In the genomic region with DNA sequence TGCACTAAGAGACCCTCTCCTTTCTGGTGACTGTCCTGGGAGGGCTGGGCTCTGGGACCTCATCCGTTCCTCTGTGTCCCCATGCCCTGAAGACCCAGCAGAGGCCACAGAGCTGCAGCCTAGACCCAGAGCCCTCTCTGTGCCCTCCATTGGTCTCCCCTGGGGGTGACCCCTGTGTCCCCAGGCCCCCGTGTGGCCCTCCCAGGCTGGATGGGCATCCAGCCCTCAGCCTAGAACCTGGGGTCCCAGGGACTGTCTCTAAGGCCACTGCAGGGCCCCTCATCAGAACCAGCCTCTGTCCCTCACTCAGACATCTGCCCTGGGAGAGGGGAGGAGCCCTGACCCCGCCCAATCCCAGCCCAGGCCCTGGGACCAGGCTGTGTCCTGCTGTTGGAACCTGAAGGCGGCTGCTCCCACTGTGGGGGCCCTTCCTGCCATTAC, we compare ENCODE assay signal across 1 cellular context.
TF ChIP-seq lines count a peak whose summit lies in the region.

No MANE protein-coding gene starts in this region.

TF ChIP-seq in SK-N-SH treated with all-trans-retinoic acid at 6 μM for 48 hours, 23 proteins besides CTCF, POLR2A, EP300 and RAD21 (continued from another document):
- TF ChIP-seq, protein P1, sequence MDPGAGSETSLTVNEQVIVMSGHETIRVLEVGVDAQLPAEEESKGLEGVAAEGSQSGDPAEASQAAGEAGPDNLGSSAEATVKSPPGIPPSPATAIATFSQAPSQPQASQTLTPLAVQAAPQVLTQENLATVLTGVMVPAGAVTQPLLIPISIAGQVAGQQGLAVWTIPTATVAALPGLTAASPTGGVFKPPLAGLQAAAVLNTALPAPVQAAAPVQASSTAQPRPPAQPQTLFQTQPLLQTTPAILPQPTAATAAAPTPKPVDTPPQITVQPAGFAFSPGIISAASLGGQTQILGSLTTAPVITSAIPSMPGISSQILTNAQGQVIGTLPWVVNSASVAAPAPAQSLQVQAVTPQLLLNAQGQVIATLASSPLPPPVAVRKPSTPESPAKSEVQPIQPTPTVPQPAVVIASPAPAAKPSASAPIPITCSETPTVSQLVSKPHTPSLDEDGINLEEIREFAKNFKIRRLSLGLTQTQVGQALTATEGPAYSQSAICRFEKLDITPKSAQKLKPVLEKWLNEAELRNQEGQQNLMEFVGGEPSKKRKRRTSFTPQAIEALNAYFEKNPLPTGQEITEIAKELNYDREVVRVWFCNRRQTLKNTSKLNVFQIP (CRISPR knock-in tag; IDR thresholded peaks at IDR 0.05; ENCODE audit: borderline replicate concordance, low read depth), result no peak
- no peak for TF ChIP-seq GLIS3 (CRISPR knock-in tag; IDR thresholded peaks at IDR 0.05)
- no peak for TF ChIP-seq TCF4 (CRISPR knock-in tag; IDR thresholded peaks at IDR 0.05; ENCODE audit: borderline replicate concordance)
- TF ChIP-seq TOX (CRISPR knock-in tag; IDR thresholded peaks at IDR 0.05; ENCODE audit: borderline replicate concordance), result no peak
- no peak for TF ChIP-seq BACH2 (CRISPR knock-in tag; IDR thresholded peaks at IDR 0.05; ENCODE audit: borderline replicate concordance)
- TF ChIP-seq, protein P2, sequence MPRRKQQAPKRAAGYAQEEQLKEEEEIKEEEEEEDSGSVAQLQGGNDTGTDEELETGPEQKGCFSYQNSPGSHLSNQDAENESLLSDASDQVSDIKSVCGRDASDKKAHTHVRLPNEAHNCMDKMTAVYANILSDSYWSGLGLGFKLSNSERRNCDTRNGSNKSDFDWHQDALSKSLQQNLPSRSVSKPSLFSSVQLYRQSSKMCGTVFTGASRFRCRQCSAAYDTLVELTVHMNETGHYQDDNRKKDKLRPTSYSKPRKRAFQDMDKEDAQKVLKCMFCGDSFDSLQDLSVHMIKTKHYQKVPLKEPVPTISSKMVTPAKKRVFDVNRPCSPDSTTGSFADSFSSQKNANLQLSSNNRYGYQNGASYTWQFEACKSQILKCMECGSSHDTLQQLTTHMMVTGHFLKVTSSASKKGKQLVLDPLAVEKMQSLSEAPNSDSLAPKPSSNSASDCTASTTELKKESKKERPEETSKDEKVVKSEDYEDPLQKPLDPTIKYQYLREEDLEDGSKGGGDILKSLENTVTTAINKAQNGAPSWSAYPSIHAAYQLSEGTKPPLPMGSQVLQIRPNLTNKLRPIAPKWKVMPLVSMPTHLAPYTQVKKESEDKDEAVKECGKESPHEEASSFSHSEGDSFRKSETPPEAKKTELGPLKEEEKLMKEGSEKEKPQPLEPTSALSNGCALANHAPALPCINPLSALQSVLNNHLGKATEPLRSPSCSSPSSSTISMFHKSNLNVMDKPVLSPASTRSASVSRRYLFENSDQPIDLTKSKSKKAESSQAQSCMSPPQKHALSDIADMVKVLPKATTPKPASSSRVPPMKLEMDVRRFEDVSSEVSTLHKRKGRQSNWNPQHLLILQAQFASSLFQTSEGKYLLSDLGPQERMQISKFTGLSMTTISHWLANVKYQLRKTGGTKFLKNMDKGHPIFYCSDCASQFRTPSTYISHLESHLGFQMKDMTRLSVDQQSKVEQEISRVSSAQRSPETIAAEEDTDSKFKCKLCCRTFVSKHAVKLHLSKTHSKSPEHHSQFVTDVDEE (CRISPR knock-in tag; IDR thresholded peaks at IDR 0.05), result no peak
- no peak for TF ChIP-seq ARNTL (CRISPR knock-in tag; IDR thresholded peaks at IDR 0.05; ENCODE audit: borderline replicate concordance, low read depth)
- TF ChIP-seq ZNF565 (CRISPR knock-in tag; conservative IDR thresholded peaks at IDR 0.05; ENCODE audit: low read depth), result no peak
- no peak for TF ChIP-seq ESRRG (CRISPR knock-in tag; IDR thresholded peaks at IDR 0.05)
- no peak for TF ChIP-seq OSR1 (CRISPR knock-in tag; IDR thresholded peaks at IDR 0.05)
- no peak for TF ChIP-seq ZFP3 (CRISPR knock-in tag; IDR thresholded peaks at IDR 0.05)
- TF ChIP-seq, protein P3, sequence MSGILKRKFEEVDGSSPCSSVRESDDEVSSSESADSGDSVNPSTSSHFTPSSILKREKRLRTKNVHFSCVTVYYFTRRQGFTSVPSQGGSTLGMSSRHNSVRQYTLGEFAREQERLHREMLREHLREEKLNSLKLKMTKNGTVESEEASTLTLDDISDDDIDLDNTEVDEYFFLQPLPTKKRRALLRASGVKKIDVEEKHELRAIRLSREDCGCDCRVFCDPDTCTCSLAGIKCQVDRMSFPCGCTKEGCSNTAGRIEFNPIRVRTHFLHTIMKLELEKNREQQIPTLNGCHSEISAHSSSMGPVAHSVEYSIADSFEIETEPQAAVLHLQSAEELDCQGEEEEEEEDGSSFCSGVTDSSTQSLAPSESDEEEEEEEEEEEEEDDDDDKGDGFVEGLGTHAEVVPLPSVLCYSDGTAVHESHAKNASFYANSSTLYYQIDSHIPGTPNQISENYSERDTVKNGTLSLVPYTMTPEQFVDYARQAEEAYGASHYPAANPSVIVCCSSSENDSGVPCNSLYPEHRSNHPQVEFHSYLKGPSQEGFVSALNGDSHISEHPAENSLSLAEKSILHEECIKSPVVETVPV (CRISPR knock-in tag; IDR thresholded peaks at IDR 0.05), result no peak
- TF ChIP-seq, protein P4, sequence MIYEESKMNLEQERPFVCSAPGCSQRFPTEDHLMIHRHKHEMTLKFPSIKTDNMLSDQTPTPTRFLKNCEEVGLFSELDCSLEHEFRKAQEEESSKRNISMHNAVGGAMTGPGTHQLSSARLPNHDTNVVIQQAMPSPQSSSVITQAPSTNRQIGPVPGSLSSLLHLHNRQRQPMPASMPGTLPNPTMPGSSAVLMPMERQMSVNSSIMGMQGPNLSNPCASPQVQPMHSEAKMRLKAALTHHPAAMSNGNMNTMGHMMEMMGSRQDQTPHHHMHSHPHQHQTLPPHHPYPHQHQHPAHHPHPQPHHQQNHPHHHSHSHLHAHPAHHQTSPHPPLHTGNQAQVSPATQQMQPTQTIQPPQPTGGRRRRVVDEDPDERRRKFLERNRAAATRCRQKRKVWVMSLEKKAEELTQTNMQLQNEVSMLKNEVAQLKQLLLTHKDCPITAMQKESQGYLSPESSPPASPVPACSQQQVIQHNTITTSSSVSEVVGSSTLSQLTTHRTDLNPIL (CRISPR knock-in tag; IDR thresholded peaks at IDR 0.05; ENCODE audit: low read depth), result no peak
- no peak for TF ChIP-seq CSDC2 (CRISPR knock-in tag; IDR thresholded peaks at IDR 0.05)
- no peak for TF ChIP-seq ZC3H10 (CRISPR knock-in tag; IDR thresholded peaks at IDR 0.05)
- no peak for TF ChIP-seq ZNF8 (CRISPR knock-in tag; IDR thresholded peaks at IDR 0.05)
- no peak for TF ChIP-seq RARB (CRISPR knock-in tag; IDR thresholded peaks at IDR 0.05)
- no peak for TF ChIP-seq ISL1 (CRISPR knock-in tag; IDR thresholded peaks at IDR 0.05)
